Comparison of ENCODE assay signal across 14 cellular contexts in genomic region chr3:178968996-178969700, GRCh38.
DNase-seq lines count a peak whose midpoint lies in the region; ATAC-seq lines count a peak whose summit lies in the region.
"Had no signal": no experiment of that assay in that cellular context is flagged by ENCODE, and none has a peak within 500 bp of the region (broad histone marks: within the 10 kb centered on the region; RNA-seq: fewer than 3 reads in every experiment).

No MANE protein-coding gene starts in this region.

- H3K4me1 Mint-ChIP-seq in IgD-negative memory B cell: peaks cover 32 to 45% (median 34%) of the 10 kb centered on the region in 3 donors

- peaks cover 0 to 8% (median 7%) of the 10 kb centered on the region in 3 donors for H3K9me3 Mint-ChIP-seq in IgD-negative memory B cell

- no peaks in the 10 kb centered on the region for H3K27me3 Mint-ChIP-seq in IgD-negative memory B cell

- no peak for DNase-seq in Ammon's horn (ENCODE audit: low spot score)
- no peak for DNase-seq in activated CD8-positive, alpha-beta memory T cell treated with anti-CD3 and anti-CD28 coated beads, Interleukin-2, amount 50 U/mL, for 48 hours
- no peak for DNase-seq in SK-N-DZ (ENCODE audit: low spot score)
- no peak for DNase-seq in SHP77 (lab: John Stamatoyannopoulos, UW)
- DNase-seq: gastrocnemius medialis; IMR-90; NCI-H526 treated with DMSO at 0.1 percent for 48 hours; small intestine; stimulated activated naive CD8-positive, alpha-beta T cell treated with anti-CD3 and anti-CD28 coated beads, Interleukin-15, Interleukin-2, amounts not matched to agents 100 U/mL and 50 U/mL, for 24 hours had no signal

- peaks cover 5% of the 10 kb centered on the region for H3K36me3 Mint-ChIP-seq in IgD-negative memory B cell

- H3K4me3 ChIP-seq in GM08714 (ENCODE audit: low read length): peak overlapping the region; percentile 36; the same call in 1 of the 2 replicates
- H3K4me3 ChIP-seq: gastrocnemius medialis, lung had no signal

- peak overlapping the region; percentile 2 to 92 (median 76) for H3K27ac Mint-ChIP-seq in IgD-negative memory B cell

- peak overlapping the region in 3 of 4 donors; percentile 1 to 65 (median 23) for H3K4me3 Mint-ChIP-seq in IgD-negative memory B cell

- ATAC-seq in GM19395 (IDR thresholded peaks at IDR 0.05; ENCODE audit: unreplicated experiment) (peak; percentile 93), HG02884 (IDR thresholded peaks at IDR 0.05; ENCODE audit: unreplicated experiment) (peak; percentile 84)
- ATAC-seq: gastrocnemius medialis; stimulated activated naive CD8-positive, alpha-beta T cell treated with anti-CD3 and anti-CD28 coated beads, Interleukin-15, Interleukin-2, amounts not matched to agents 100 U/mL and 50 U/mL, for 24 hours had no signal
